18 cellular contexts compared by ENCODE assay signal in genomic region chr4:1772869-1773538, GRCh38. TPM values are rescaled to one million over a fixed set of nuclear protein-coding genes. Genes with fewer than 3 reads are reported as not detected.
DNase-seq lines count a peak whose midpoint lies in the region; ATAC-seq and TF ChIP-seq lines count a peak whose summit lies in the region.
"Had no signal": no experiment of that assay in that cellular context is flagged by ENCODE, and none has a peak within 500 bp of the region (broad histone marks: within the 10 kb centered on the region; RNA-seq: fewer than 3 reads in every experiment).

No MANE protein-coding gene starts in this region.

- H3K9me3 ChIP-seq in BLaER1 treated with 17β-estradiol and CSF1 and Interleukin-3, amounts not matched to agents 10 nM and 100 nM (replicated peaks in 1 of 11), result no peaks in the 10 kb centered on the region
- H3K9me3 ChIP-seq in Panc1 (ENCODE audit: control insufficient read depth, insufficient read depth, low read depth, low read length), result no peaks in the 10 kb centered on the region
- H3K9me3 ChIP-seq in smooth muscle cell (replicated peaks; ENCODE audit: low read depth), result no peaks in the 10 kb centered on the region
- H3K9me3 ChIP-seq: neutrophil, SJSA1 had no signal

- no TSS peak for BruUV-seq in Panc1 (replicated peaks; lab: Mats Ljungman, UMichigan)

- no peak overlapping the region for H3K27ac ChIP-seq in BLaER1 treated with 17β-estradiol and CSF1 and Interleukin-3, amounts not matched to agents 10 nM and 100 nM
- H3K27ac ChIP-seq in Panc1 (ENCODE audit: low read length) (no peak overlapping the region), smooth muscle cell (ENCODE audit: low read depth) (no peak overlapping the region)
- H3K27ac ChIP-seq: epithelial cell of prostate, neutrophil, SJSA1 had no signal

- no peaks in the 10 kb centered on the region for H3K36me3 ChIP-seq in BLaER1 treated with 17β-estradiol and CSF1 and Interleukin-3, amounts not matched to agents 10 nM and 100 nM
- H3K36me3 ChIP-seq in Panc1 (ENCODE audit: control insufficient read depth, insufficient read depth, low read length), result no peaks in the 10 kb centered on the region
- H3K36me3 ChIP-seq in smooth muscle cell (ENCODE audit: low read depth), result no peaks in the 10 kb centered on the region
- H3K36me3 ChIP-seq: neutrophil, SJSA1 had no signal

- intact Hi-C loops in Panc1 (cut with micrococcal nuclease; ENCODE audit: unreplicated experiment) (no loop called here), left colon (cut with DNase I, micrococcal nuclease) (no loop called here)

- ATAC-seq in Panc1, result peak; percentile 39
- ATAC-seq in left colon, result peak; percentile 37
- no peak for ATAC-seq in HG03139 (IDR thresholded peaks at IDR 0.05; ENCODE audit: unreplicated experiment)
- ATAC-seq in GM21515 (IDR thresholded peaks at IDR 0.05; ENCODE audit: unreplicated experiment), result no peak
- ATAC-seq: activated CD8-positive, alpha-beta T cell treated with anti-CD3 and anti-CD28 coated beads, Interleukin-2, amount 10 ng/mL, durations not matched to agents 7 days and 5 days; activated T-cell treated with anti-CD3 and anti-CD28 coated beads, Interleukin-2, amount 50 U/mL, for 72 hours; left ventricle myocardium superior had no signal

- 76% methylated on average over 20 of the region's 30 CpGs for WGBS in smooth muscle cell (ENCODE audit: low lambda C conversion rate)

- DNase-seq in NCI-H1694 (lab: John Stamatoyannopoulos, UW) (peak; percentile 54), Panc1 (ENCODE audit: low read depth, low spot score) (no peak), left colon (no peak), smooth muscle cell (lab: John Stamatoyannopoulos, UW; ENCODE audit: unreplicated experiment) (no peak), A172 (ENCODE audit: low spot score) (no peak)
- DNase-seq: activated CD4-positive, CD25-positive, alpha-beta regulatory T cell; activated CD8-positive, alpha-beta T cell treated with anti-CD3 and anti-CD28 coated beads, Interleukin-2, amount 10 ng/mL, durations not matched to agents 7 days and 5 days; activated T-cell treated with anti-CD3 and anti-CD28 coated beads, Interleukin-2, amount 50 U/mL, for 72 hours; left ventricle myocardium superior; NCI-H446; retina had no signal

- peak overlapping the region in 4 of 11 experiments; percentile 22 to 65 (median 48); a peak in 5 of 22 replicates for H3K9ac ChIP-seq in BLaER1 treated with 17β-estradiol and CSF1 and Interleukin-3, amounts not matched to agents 10 nM and 100 nM
- no peak overlapping the region for H3K9ac ChIP-seq in smooth muscle cell (ENCODE audit: low read depth)

- no peaks in the 10 kb centered on the region for H3K79me2 ChIP-seq in smooth muscle cell (ENCODE audit: low read depth)

- CTCF ChIA-PET in Panc1 (lab: Charles Lee), result no interaction called here

- in situ Hi-C loops in Panc1 (cut with HindIII; ENCODE audit: low pct_unique_long_range_greater_than_20kb, low sequenced_read_pairs), result no loop called here

- H3K4me3 ChIP-seq in BLaER1 treated with 17β-estradiol and CSF1 and Interleukin-3, amounts not matched to agents 10 nM and 100 nM, result no peak overlapping the region
- no peak overlapping the region for H3K4me3 ChIP-seq in Panc1 (ENCODE audit: low read depth in 2 of 2, low read length in 2 of 2)
- no peak overlapping the region for H3K4me3 ChIP-seq in smooth muscle cell
- H3K4me3 ChIP-seq: SJSA1 had no signal

- POLR2A ChIA-PET in Panc1 (lab: Charles Lee), result no interaction called here

- H3K4me2 ChIP-seq in BLaER1 treated with 17β-estradiol and CSF1 and Interleukin-3, amounts not matched to agents 10 nM and 100 nM, result peak overlapping the region in 10 of 11 experiments; percentile 35 to 92 (median 84); a peak in 21 of 22 replicates
- H3K4me2 ChIP-seq in smooth muscle cell, result no peak overlapping the region

- TF ChIP-seq CTCF in Panc1 (IDR thresholded peaks at IDR 0.05), result no peak
- no peak for TF ChIP-seq CTCF in smooth muscle cell (IDR thresholded peaks at IDR 0.05; ENCODE audit: borderline replicate concordance, insufficient read depth, poor library complexity, severe bottlenecking)

- peaks cover 22 to 35% (median 30%) of the 10 kb centered on the region in 11 experiments; a peak in 20 of 22 replicates for H3K27me3 ChIP-seq in BLaER1 treated with 17β-estradiol and CSF1 and Interleukin-3, amounts not matched to agents 10 nM and 100 nM
- no peaks in the 10 kb centered on the region for H3K27me3 ChIP-seq in Panc1 (ENCODE audit: control insufficient read depth, insufficient read depth, low read length)
- no peaks in the 10 kb centered on the region for H3K27me3 ChIP-seq in smooth muscle cell (ENCODE audit: low read depth)
- H3K27me3 ChIP-seq: SJSA1 had no signal

- H3K4me1 ChIP-seq in BLaER1 treated with 17β-estradiol and CSF1 and Interleukin-3, amounts not matched to agents 10 nM and 100 nM, result peaks cover 52 to 98% (median 92%) of the 10 kb centered on the region in 10 experiments
- H3K4me1 ChIP-seq in Panc1 (ENCODE audit: control insufficient read depth, insufficient read depth, low read length) (no peaks in the 10 kb centered on the region), smooth muscle cell (ENCODE audit: low read depth) (peaks cover 54% of the 10 kb centered on the region)

- no peak overlapping the region for H2AFZ ChIP-seq in smooth muscle cell (ENCODE audit: low read depth)

- H3F3A ChIP-seq in smooth muscle cell (ENCODE audit: low read depth), result no peaks in the 10 kb centered on the region

- peaks cover 0 to 45% (median 19%) of the 10 kb centered on the region in 11 experiments; a peak in 15 of 22 replicates for H4K20me1 ChIP-seq in BLaER1 treated with 17β-estradiol and CSF1 and Interleukin-3, amounts not matched to agents 10 nM and 100 nM
- no peaks in the 10 kb centered on the region for H4K20me1 ChIP-seq in smooth muscle cell (ENCODE audit: low read depth)

RNA-seq across cellular contexts. Expression of gene FGFR3, which starts 20.1 kb away (rescaled TPM):
- total RNA-seq in Panc1 (2021; ENCODE audit: unreplicated experiment) (8.2 TPM), left colon (10 to 100 TPM; 46.5 to 57.4 TPM), smooth muscle cell (6.4 and 6.6 TPM in 2 replicates)
- polyA plus RNA-seq in Panc1 (2012; ENCODE audit: insufficient read length), result 10.7 TPM
- polyA plus RNA-seq in smooth muscle cell, result 13.6 and 15.1 TPM in 2 replicates
- total RNA-seq in A172 (2014; rRNA removed; shearing (Covaris generic)), result 12.4 and 19.8 TPM in 2 replicates
- total RNA-seq: OCI-LY7 had no signal

RNA-seq across cellular contexts. Expression of gene TACC3, which starts 51.7 kb away (rescaled TPM):
- total RNA-seq in Panc1 (2021; ENCODE audit: unreplicated experiment) (106 TPM), left colon (10 to 100 TPM in 1 of 2 donors, 1 to 10 TPM in 1; 8.9 to 18.3 TPM), smooth muscle cell (4.0 and 19.4 TPM in 2 replicates)
- polyA plus RNA-seq in Panc1 (2012; ENCODE audit: insufficient read length), result 82.2 TPM
- polyA plus RNA-seq in smooth muscle cell, result 12.5 and 14.7 TPM in 2 replicates
- total RNA-seq in A172 (2014; rRNA removed; shearing (Covaris generic)), result 39.6 and 55.0 TPM in 2 replicates

RNA-seq across cellular contexts. Expression of gene TMEM129, which starts 51.9 kb away (rescaled TPM):
- 32.6 TPM for total RNA-seq in Panc1 (2021; ENCODE audit: unreplicated experiment)
- 37.6 TPM for polyA plus RNA-seq in Panc1 (2012; ENCODE audit: insufficient read length)
- total RNA-seq in left colon, result 10 to 100 TPM; 51.1 to 60.3 TPM
- 29.9 and 30.4 TPM in 2 replicates for total RNA-seq in smooth muscle cell
- polyA plus RNA-seq in smooth muscle cell, result 49.0 and 50.5 TPM in 2 replicates
- 43.7 and 47.6 TPM in 2 replicates for total RNA-seq in A172 (2014; rRNA removed; shearing (Covaris generic))

Comparison
In these comparisons a context has a peak if more than half of its experiments do, and no peak if none do; other contexts are left out.
1. ATAC-seq: peak in Panc1 (single experiment) and left colon (single experiment); none in HG03139 (single experiment) and GM21515 (single experiment).